Comparison of ENCODE assay signal across 8 cellular contexts in genomic region chr3:156606729-156607128, GRCh38. TPM values are rescaled to one million over a fixed set of nuclear protein-coding genes. Genes with fewer than 3 reads are reported as not detected.
DNase-seq lines count a peak whose midpoint lies in the region; ATAC-seq and TF ChIP-seq lines count a peak whose summit lies in the region.

No MANE protein-coding gene starts in this region.

- H3K27ac ChIP-seq in testis (peak overlapping the region; percentile 89 to 90), MM.1S (ENCODE audit: low read length) (no peak overlapping the region)

- H3K9me3 ChIP-seq in testis (no peaks in the 10 kb centered on the region), MM.1S (replicated peaks; ENCODE audit: insufficient read depth, low read length) (no peaks in the 10 kb centered on the region)

- H3K4me3 ChIP-seq in testis = peak overlapping the region; percentile 34 to 49
- no peak overlapping the region for H3K4me3 ChIP-seq in MM.1S (ENCODE audit: low read length)

- TF ChIP-seq POLR2A in testis (IDR thresholded peaks at IDR 0.05) = no peak

- H3K36me3 ChIP-seq in testis (ENCODE audit: low read depth, missing control alignments) (no peaks in the 10 kb centered on the region), MM.1S (replicated peaks; ENCODE audit: insufficient read depth, low read length) (no peaks in the 10 kb centered on the region)

- no peaks in the 10 kb centered on the region for H3K9me2 ChIP-seq in MM.1S (replicated peaks; ENCODE audit: insufficient read depth, low read length)

- H3K27me3 ChIP-seq in testis (no peaks in the 10 kb centered on the region), MM.1S (replicated peaks; ENCODE audit: insufficient read depth, low read length) (no peaks in the 10 kb centered on the region)

- DNase-seq in activated T-cell treated with anti-CD3 and anti-CD28 coated beads, Interleukin-2, amount 50 U/mL, for 4 hours = no peak
- no peak for DNase-seq in activated T-cell treated with anti-CD3 and anti-CD28 coated beads, Interleukin-2, amount 50 U/mL, for 48 hours
- no peak for DNase-seq in central memory CD8-positive, alpha-beta T cell (ENCODE audit: low spot score in 2 of 2)
- DNase-seq in testis (no peak), MM.1S (no peak), kidney tubule cell (ENCODE audit: low spot score) (no peak)

- H3K4me1 ChIP-seq in testis (peaks cover 35% of the 10 kb centered on the region), MM.1S (ENCODE audit: low read length) (peaks cover 7% of the 10 kb centered on the region)

- peaks cover 6% of the 10 kb centered on the region for H3K4me1 Mint-ChIP-seq in activated T-cell treated with anti-CD3 and anti-CD28 coated beads, Interleukin-2, amount 50 U/mL, for 4 hours (ENCODE audit: low read depth)
- H3K4me1 Mint-ChIP-seq in central memory CD8-positive, alpha-beta T cell = no peaks in the 10 kb centered on the region

- no peak overlapping the region for H2AFZ ChIP-seq in MM.1S (ENCODE audit: low read length)

- peak; percentile 35 to 44 for ATAC-seq in activated T-cell treated with anti-CD3 and anti-CD28 coated beads, Interleukin-2, amount 50 U/mL, for 4 hours
- ATAC-seq in HG03432 (IDR thresholded peaks at IDR 0.05; ENCODE audit: unreplicated experiment) (peak; percentile 51), GM21737 (IDR thresholded peaks at IDR 0.05; ENCODE audit: unreplicated experiment) (no peak)
- ATAC-seq in central memory CD8-positive, alpha-beta T cell (replicated peaks; ENCODE audit: extremely low read depth, poor library complexity, severe bottlenecking) = peak; percentile 42

- no peak for TF ChIP-seq CTCF in testis (IDR thresholded peaks at IDR 0.05)
- TF ChIP-seq CTCF in MM.1S (IDR thresholded peaks at IDR 0.05; ENCODE audit: low read length) = no peak

- no peaks in the 10 kb centered on the region for H4K20me1 ChIP-seq in MM.1S (ENCODE audit: insufficient read depth, low read length)

- no peaks in the 10 kb centered on the region for H3K79me2 ChIP-seq in MM.1S (ENCODE audit: low read length)

- H3K36me3 Mint-ChIP-seq in activated T-cell treated with anti-CD3 and anti-CD28 coated beads, Interleukin-2, amount 50 U/mL, for 4 hours (ENCODE audit: insufficient read depth) = no peaks in the 10 kb centered on the region
- H3K36me3 Mint-ChIP-seq in central memory CD8-positive, alpha-beta T cell (ENCODE audit: insufficient read depth) = peaks cover 3% of the 10 kb centered on the region

- intact Hi-C loops in testis (cut with DNase I; ENCODE audit: low total_unique reads) = no loop called here

- H3K27ac Mint-ChIP-seq in central memory CD8-positive, alpha-beta T cell (ENCODE audit: low read depth) = no peak overlapping the region

- no peak overlapping the region for H3K4me2 ChIP-seq in MM.1S (ENCODE audit: low read depth, low read length)

- no peak overlapping the region for H3K9ac ChIP-seq in MM.1S (ENCODE audit: low read length)

- H3K9me3 Mint-ChIP-seq in activated T-cell treated with anti-CD3 and anti-CD28 coated beads, Interleukin-2, amount 50 U/mL, for 4 hours = no peaks in the 10 kb centered on the region
- H3K9me3 Mint-ChIP-seq in central memory CD8-positive, alpha-beta T cell = no peaks in the 10 kb centered on the region

- H3F3A ChIP-seq in MM.1S (ENCODE audit: insufficient read depth, low read length) = no peaks in the 10 kb centered on the region

- H3K27me3 Mint-ChIP-seq in activated T-cell treated with anti-CD3 and anti-CD28 coated beads, Interleukin-2, amount 50 U/mL, for 4 hours (ENCODE audit: low read depth) = peaks cover 11% of the 10 kb centered on the region
- peaks cover 24% of the 10 kb centered on the region for H3K27me3 Mint-ChIP-seq in central memory CD8-positive, alpha-beta T cell

- H3K4me3 Mint-ChIP-seq in activated T-cell treated with anti-CD3 and anti-CD28 coated beads, Interleukin-2, amount 50 U/mL, for 4 hours = peak overlapping the region; percentile 67
- peak overlapping the region; percentile 77 for H3K4me3 Mint-ChIP-seq in central memory CD8-positive, alpha-beta T cell

- 68 to 70% methylated on average over 4 of the region's 4 CpGs for WGBS in testis, 2 donors

RNA-seq across cellular contexts. Expression of gene SSR3, which starts 51.8 kb away (rescaled TPM):
- 100 to 1,000 TPM; 133 to 153 (median 138) TPM for total RNA-seq in activated T-cell treated with anti-CD3 and anti-CD28 coated beads, Interleukin-2, amount 50 U/mL, for 4 hours
- total RNA-seq in testis = 100 to 1,000 TPM in 1 of 2 donors, 10 to 100 TPM in 1; 85.0 to 108 TPM
- 204 TPM for polyA plus RNA-seq in testis (ENCODE audit: insufficient read depth, low read depth, low replicate concordance)
